Comparison of ENCODE assay signal across 10 cellular contexts in the genomic region with DNA sequence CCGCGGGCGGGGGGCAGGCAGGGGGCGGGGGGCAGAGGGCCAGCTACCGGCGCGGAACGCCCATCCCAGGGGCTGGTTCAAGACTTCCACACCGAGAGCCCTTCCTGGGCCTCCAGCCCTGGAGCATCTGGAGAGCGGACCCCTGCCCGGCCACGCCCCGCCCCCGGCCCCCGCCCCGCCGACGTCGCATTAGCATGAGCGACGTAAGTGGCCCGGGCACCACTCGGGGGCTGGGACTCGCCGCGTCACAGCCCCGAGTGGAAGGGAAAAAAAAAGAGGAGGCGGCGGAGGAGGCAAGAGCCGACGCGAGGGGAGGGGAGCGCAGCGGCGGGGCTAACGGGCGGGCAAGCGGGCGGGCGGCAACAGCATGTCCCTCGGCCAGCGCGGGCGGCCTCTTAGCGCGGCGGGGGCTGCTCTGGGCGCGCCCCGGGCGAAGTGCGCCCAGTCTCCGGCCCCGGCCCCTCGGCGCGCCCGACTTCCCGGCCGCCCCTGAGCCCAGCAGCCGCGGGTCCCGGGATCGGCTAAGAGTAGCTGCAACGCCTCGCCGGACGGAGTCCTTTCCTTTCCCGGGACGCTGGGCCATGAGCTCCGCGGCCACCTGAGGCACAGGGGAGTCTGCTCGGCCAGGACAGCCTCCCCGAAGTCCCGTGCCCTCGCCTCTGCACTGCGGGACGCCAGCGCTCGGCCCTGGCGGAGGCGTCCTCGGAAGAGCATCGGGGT. TPM values are rescaled to one million over a fixed set of nuclear protein-coding genes. Genes with fewer than 3 reads are reported as not detected.
A peak's percentile ranks its signal among the peaks of the same experiment; 100 is the strongest.
DNase-seq lines count a peak whose midpoint lies in the region; ATAC-seq and TF ChIP-seq lines count a peak whose summit lies in the region.
"Had no signal": no experiment of that assay in that cellular context is flagged by ENCODE, and none has a peak within 500 bp of the region (broad histone marks: within the 10 kb centered on the region; RNA-seq: fewer than 3 reads in every experiment).

A gene (plus strand): TSS at position 296 of the 720 bp plus-strand sequence. CDS start 431 bp downstream, outside the sequence.

- peaks cover 0 to 15% of the 10 kb centered on the region in 2 donors for H3K9me3 Mint-ChIP-seq in stimulated activated naive CD8-positive, alpha-beta T cell treated with anti-CD3 and anti-CD28 coated beads, Interleukin-15, amount 100 ng/mL, for 72 hours

- no peaks in the 10 kb centered on the region for H3K9me3 ChIP-seq in neural cell (ENCODE audit: low read length)

- TF ChIP-seq EP300 in neural cell (conservative IDR thresholded peaks at IDR 0.05; ENCODE audit: poor library complexity, severe bottlenecking) = no peak

- ATAC-seq in stimulated activated naive CD8-positive, alpha-beta T cell treated with anti-CD3 and anti-CD28 coated beads, Interleukin-15, amount 100 ng/mL, for 72 hours = no peak

- no peaks in the 10 kb centered on the region for H4K20me1 ChIP-seq in neural cell (ENCODE audit: insufficient read depth)

- H3K79me2 ChIP-seq in neural cell (replicated peaks; ENCODE audit: insufficient read depth, low read length) = no peaks in the 10 kb centered on the region

- H3K4me3 Mint-ChIP-seq in stimulated activated naive CD8-positive, alpha-beta T cell treated with anti-CD3 and anti-CD28 coated beads, Interleukin-15, amount 100 ng/mL, for 72 hours = peak within 1 kb of the TSS in 1 of 2 donors; percentile 11

- H3K36me3 ChIP-seq in neural cell (ENCODE audit: insufficient read depth, low read length) = no peaks in the 10 kb centered on the region

- no peak for TF ChIP-seq RAD21 in neural cell (conservative IDR thresholded peaks at IDR 0.05)

- TF ChIP-seq CTCF in neural cell (IDR thresholded peaks at IDR 0.05; ENCODE audit: poor library complexity, severe bottlenecking) = no peak

- no peaks in the 10 kb centered on the region for H3F3A ChIP-seq in neural cell (ENCODE audit: insufficient read depth, low read length, poor library complexity, severe bottlenecking)

- H3K27ac ChIP-seq in neural cell (ENCODE audit: low read length) (no peak within 1 kb of the TSS), caudate nucleus (ENCODE audit: low read depth, low read length) (no peak within 1 kb of the TSS)

- peak within 1 kb of the TSS in 1 of 2 donors; percentile 55 for H3K27ac Mint-ChIP-seq in stimulated activated naive CD8-positive, alpha-beta T cell treated with anti-CD3 and anti-CD28 coated beads, Interleukin-15, amount 100 ng/mL, for 72 hours
- H3K27ac Mint-ChIP-seq: IgD-negative memory B cell had no signal

- peaks cover 98% of the 10 kb centered on the region for H3K27me3 Mint-ChIP-seq in stimulated activated naive CD8-positive, alpha-beta T cell treated with anti-CD3 and anti-CD28 coated beads, Interleukin-15, amount 100 ng/mL, for 72 hours

- peak within 1 kb of the TSS; percentile 6 for H3K4me2 ChIP-seq in neural cell (ENCODE audit: low read length)

- H2AFZ ChIP-seq in neural cell (ENCODE audit: low read depth, low read length) = no peak within 1 kb of the TSS

- H3K9me2 ChIP-seq in neural cell (ENCODE audit: insufficient read depth, low read length) = no peaks in the 10 kb centered on the region

- H3K9ac ChIP-seq in neural cell (ENCODE audit: low read length) = peak within 1 kb of the TSS; percentile 29

- DNase-seq in D341Med (ENCODE audit: low spot score) (peak; percentile 80), NCI-H1105 treated with DMSO at 0.1 percent for 48 hours (lab: John Stamatoyannopoulos, UW) (peak; percentile 46), astrocyte of the hippocampus (ENCODE audit: low read depth, low spot score) (peak; percentile 18), caudate nucleus (lab: John Stamatoyannopoulos, UW) (no peak), ecto neural progenitor cell (ENCODE audit: low spot score) (no peak)
- no peak for DNase-seq in stimulated activated naive CD8-positive, alpha-beta T cell treated with anti-CD3 and anti-CD28 coated beads, Interleukin-15, amount 100 ng/mL, for 72 hours
- DNase-seq in stimulated activated CD8-positive, alpha-beta memory T cell treated with anti-CD3 and anti-CD28 coated beads, Interleukin-4, amount 100 ng/mL, for 48 hours = no peak
- DNase-seq: NCI-H524 treated with DMSO at 0.1 percent for 48 hours had no signal

- peaks cover 100% of the 10 kb centered on the region for H3K27me3 ChIP-seq in neural cell (ENCODE audit: insufficient read depth, low read depth, low read length)

- H3K4me3 ChIP-seq in neural cell (ENCODE audit: low read length) = peak within 1 kb of the TSS; percentile 65

- peaks cover 56% of the 10 kb centered on the region for H3K4me1 Mint-ChIP-seq in stimulated activated naive CD8-positive, alpha-beta T cell treated with anti-CD3 and anti-CD28 coated beads, Interleukin-15, amount 100 ng/mL, for 72 hours

TF ChIP-seq in neural cell, 6 proteins besides CTCF, POLR2A, EP300 and RAD21:
- TF ChIP-seq SMC3 (conservative IDR thresholded peaks at IDR 0.05; ENCODE audit: poor library complexity) (no peak), TAF1 (IDR thresholded peaks at IDR 0.05; ENCODE audit: low read depth) (no peak), POLR2AphosphoS5 (IDR thresholded peaks at IDR 0.05) (no peak), EZH2 (IDR thresholded peaks at IDR 0.05; ENCODE audit: borderline replicate concordance, insufficient read depth, low read length, poor library complexity, severe bottlenecking) (no peak), MXI1 (conservative IDR thresholded peaks at IDR 0.05; ENCODE audit: poor library complexity, severe bottlenecking) (no peak)
- TF ChIP-seq, protein P1, sequence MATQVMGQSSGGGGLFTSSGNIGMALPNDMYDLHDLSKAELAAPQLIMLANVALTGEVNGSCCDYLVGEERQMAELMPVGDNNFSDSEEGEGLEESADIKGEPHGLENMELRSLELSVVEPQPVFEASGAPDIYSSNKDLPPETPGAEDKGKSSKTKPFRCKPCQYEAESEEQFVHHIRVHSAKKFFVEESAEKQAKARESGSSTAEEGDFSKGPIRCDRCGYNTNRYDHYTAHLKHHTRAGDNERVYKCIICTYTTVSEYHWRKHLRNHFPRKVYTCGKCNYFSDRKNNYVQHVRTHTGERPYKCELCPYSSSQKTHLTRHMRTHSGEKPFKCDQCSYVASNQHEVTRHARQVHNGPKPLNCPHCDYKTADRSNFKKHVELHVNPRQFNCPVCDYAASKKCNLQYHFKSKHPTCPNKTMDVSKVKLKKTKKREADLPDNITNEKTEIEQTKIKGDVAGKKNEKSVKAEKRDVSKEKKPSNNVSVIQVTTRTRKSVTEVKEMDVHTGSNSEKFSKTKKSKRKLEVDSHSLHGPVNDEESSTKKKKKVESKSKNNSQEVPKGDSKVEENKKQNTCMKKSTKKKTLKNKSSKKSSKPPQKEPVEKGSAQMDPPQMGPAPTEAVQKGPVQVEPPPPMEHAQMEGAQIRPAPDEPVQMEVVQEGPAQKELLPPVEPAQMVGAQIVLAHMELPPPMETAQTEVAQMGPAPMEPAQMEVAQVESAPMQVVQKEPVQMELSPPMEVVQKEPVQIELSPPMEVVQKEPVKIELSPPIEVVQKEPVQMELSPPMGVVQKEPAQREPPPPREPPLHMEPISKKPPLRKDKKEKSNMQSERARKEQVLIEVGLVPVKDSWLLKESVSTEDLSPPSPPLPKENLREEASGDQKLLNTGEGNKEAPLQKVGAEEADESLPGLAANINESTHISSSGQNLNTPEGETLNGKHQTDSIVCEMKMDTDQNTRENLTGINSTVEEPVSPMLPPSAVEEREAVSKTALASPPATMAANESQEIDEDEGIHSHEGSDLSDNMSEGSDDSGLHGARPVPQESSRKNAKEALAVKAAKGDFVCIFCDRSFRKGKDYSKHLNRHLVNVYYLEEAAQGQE (IDR thresholded peaks at IDR 0.05; ENCODE audit: borderline replicate concordance) = no peak

RNA-seq across cellular contexts. Expression of the gene that starts here (rescaled TPM):
- not detected in 2 replicates for polyA plus RNA-seq in neural cell
- polyA minus RNA-seq in neural cell = not detected in 2 replicates
- polyA plus RNA-seq: IgD-negative memory B cell had no signal

Comparison
In these comparisons a context has a peak if more than half of its experiments do, and no peak if none do; other contexts are left out.
1. DNase-seq: peak in D341Med (single experiment), NCI-H1105 treated with DMSO at 0.1 percent for 48 hours (single experiment) and astrocyte of the hippocampus (single experiment); none in caudate nucleus (0 of 61), ecto neural progenitor cell (single experiment), stimulated activated naive CD8-positive, alpha-beta T cell treated with anti-CD3 and anti-CD28 coated beads, Interleukin-15, amount 100 ng/mL, for 72 hours (0 of 2) and stimulated activated CD8-positive, alpha-beta memory T cell treated with anti-CD3 and anti-CD28 coated beads, Interleukin-4, amount 100 ng/mL, for 48 hours (single experiment).